ENCODE assay signal across 8 cellular contexts in the genomic region with DNA sequence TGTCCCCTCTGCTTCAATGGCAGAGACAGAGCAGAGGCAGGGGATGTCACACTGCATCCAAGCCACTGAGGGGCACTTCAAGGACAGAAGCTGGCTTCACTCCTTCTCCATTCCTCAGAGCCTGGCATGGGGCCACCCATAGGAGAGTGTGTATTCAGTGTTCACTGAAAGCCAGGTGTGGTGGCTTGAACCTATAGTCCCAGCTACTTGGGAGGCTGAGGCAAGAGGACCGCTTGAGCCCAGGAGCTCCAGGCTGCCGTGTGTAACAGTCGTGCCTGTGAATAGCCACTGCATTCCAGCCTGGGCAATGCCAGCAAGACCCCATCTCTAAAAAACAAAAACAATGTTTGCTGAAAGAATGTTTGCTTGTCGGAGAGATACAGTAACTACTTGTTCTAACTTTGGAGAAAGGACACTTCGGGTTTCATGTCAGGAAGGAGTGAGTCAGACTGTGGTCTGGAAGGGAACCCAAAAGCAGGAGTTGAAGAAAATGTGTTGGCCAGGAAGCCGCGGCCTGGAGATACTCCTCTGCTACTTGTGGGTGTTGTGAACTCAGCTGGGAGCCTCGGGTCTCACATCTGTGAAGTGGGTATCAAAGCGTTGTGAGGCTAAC. TPM values are rescaled to one million over a fixed set of nuclear protein-coding genes. Genes with fewer than 3 reads are reported as not detected.
DNase-seq lines count a peak whose midpoint lies in the region; ATAC-seq and TF ChIP-seq lines count a peak whose summit lies in the region.

No MANE protein-coding gene starts in this region.

- peak; percentile 88 for DNase-seq in BJ (ENCODE audit: low read depth)
- DNase-seq in NOMO-1 treated with dmso at 0.1 percent for 144 hours (lab: John Stamatoyannopoulos, UW; ENCODE audit: unreplicated experiment), result peak; percentile 62
- peak; percentile 47 to 56 for DNase-seq in activated T-cell treated with anti-CD3 and anti-CD28 coated beads, Interleukin-2, amount 50 U/mL, for 72 hours
- DNase-seq in foreskin keratinocyte, result peak; percentile 66 to 80
- peak; percentile 42 to 50 (median 45) for DNase-seq in stimulated activated CD4-positive, alpha-beta T cell treated with anti-CD3 and anti-CD28 coated beads, Interleukin-12 subunit alpha, Interleukin-12 subunit beta, amount 100 ng/mL, for 48 hours (ENCODE audit: low read depth in 2 of 3, low spot score in 1 of 3)
- no peak for DNase-seq in DMS153 treated with DMSO at 0.1 percent for 48 hours (lab: John Stamatoyannopoulos, UW; ENCODE audit: unreplicated experiment)
- DNase-seq in NCI-H82 (lab: John Stamatoyannopoulos, UW), result no peak

- H3K36me3 ChIP-seq in BJ (ENCODE audit: control insufficient read depth, insufficient read depth, low read length), result no peaks in the 10 kb centered on the region

- H3K4me3 Mint-ChIP-seq in activated T-cell treated with anti-CD3 and anti-CD28 coated beads, Interleukin-2, amount 50 U/mL, for 72 hours, result peak overlapping the region; percentile 15 to 57

- H3K27ac Mint-ChIP-seq in activated T-cell treated with anti-CD3 and anti-CD28 coated beads, Interleukin-2, amount 50 U/mL, for 72 hours, result peak overlapping the region; percentile 62

- CTCF ChIA-PET in BJ (lab: Yijun Ruan, JAX), result interaction anchor here (0.7 to 1.2 kb wide), 4 partner anchors 25 to 280 kb away, joined by 3 to 4 read pairs (median 3); a partner anchor contains a TSS

- TF ChIP-seq CTCF in BJ (IDR thresholded peaks at IDR 0.05; ENCODE audit: insufficient read depth, low read depth, low read length), result no peak
- TF ChIP-seq CTCF in foreskin keratinocyte (conservative IDR thresholded peaks at IDR 0.05), result no peak

- H3K36me3 Mint-ChIP-seq in activated T-cell treated with anti-CD3 and anti-CD28 coated beads, Interleukin-2, amount 50 U/mL, for 72 hours (ENCODE audit: insufficient read depth in 2 of 2), result peaks cover 4 to 19% of the 10 kb centered on the region in 2 donors

- peaks cover 73% of the 10 kb centered on the region for H3K4me1 Mint-ChIP-seq in activated T-cell treated with anti-CD3 and anti-CD28 coated beads, Interleukin-2, amount 50 U/mL, for 72 hours (ENCODE audit: low read depth)

- peak overlapping the region; percentile 19 for H3K27ac ChIP-seq in foreskin keratinocyte

- H3K4me1 ChIP-seq in foreskin keratinocyte, result no peaks in the 10 kb centered on the region

- ATAC-seq in activated T-cell treated with anti-CD3 and anti-CD28 coated beads, Interleukin-2, amount 50 U/mL, for 72 hours (replicated peaks in 1 of 2), result peak; percentile 64 to 69
- ATAC-seq in foreskin keratinocyte (peak; percentile 78), HG03139 (IDR thresholded peaks at IDR 0.05; ENCODE audit: unreplicated experiment) (no peak)

- POLR2A ChIA-PET in BJ (lab: Charles Lee), result no interaction called here

- no peaks in the 10 kb centered on the region for H3K27me3 Mint-ChIP-seq in activated T-cell treated with anti-CD3 and anti-CD28 coated beads, Interleukin-2, amount 50 U/mL, for 72 hours (ENCODE audit: low read depth)

- H3K4me3 ChIP-seq in BJ (ENCODE audit: low read depth, low read length), result no peak overlapping the region

- H3K27me3 ChIP-seq in BJ (ENCODE audit: control insufficient read depth, insufficient read depth, low read length) (no peaks in the 10 kb centered on the region), foreskin keratinocyte (no peaks in the 10 kb centered on the region)

- H3K9me3 Mint-ChIP-seq in activated T-cell treated with anti-CD3 and anti-CD28 coated beads, Interleukin-2, amount 50 U/mL, for 72 hours, result no peaks in the 10 kb centered on the region

RNA-seq across cellular contexts. Expression of a gene that starts 43.4 kb away (rescaled TPM):
- polyA plus RNA-seq in BJ (2011; rRNA removed) (15.5 and 20.9 TPM in 2 replicates), foreskin keratinocyte (32.8 and 37.3 TPM in 2 replicates)
- 13.0 and 23.2 TPM in 2 replicates for polyA minus RNA-seq in BJ (2011; rRNA and poly(A)+ RNA removed)
- 10 to 100 TPM; 31.2 to 34.9 TPM for total RNA-seq in activated T-cell treated with anti-CD3 and anti-CD28 coated beads, Interleukin-2, amount 50 U/mL, for 72 hours
- 82.5 and 87.1 TPM in 2 replicates for total RNA-seq in foreskin keratinocyte

Comparison
In these comparisons a context has a peak if more than half of its experiments do, and no peak if none do; other contexts are left out.
1. DNase-seq: peak in BJ (single experiment), NOMO-1 treated with dmso at 0.1 percent for 144 hours (single experiment), activated T-cell treated with anti-CD3 and anti-CD28 coated beads, Interleukin-2, amount 50 U/mL, for 72 hours (2 of 2), foreskin keratinocyte (2 of 2) and stimulated activated CD4-positive, alpha-beta T cell treated with anti-CD3 and anti-CD28 coated beads, Interleukin-12 subunit alpha, Interleukin-12 subunit beta, amount 100 ng/mL, for 48 hours (3 of 3); none in DMS153 treated with DMSO at 0.1 percent for 48 hours (single experiment) and NCI-H82 (single experiment).